In genomic region chr2:88580088-88580487, GRCh38 we compare ENCODE assay signal across 23 cellular contexts. TPM values are rescaled to one million over a fixed set of nuclear protein-coding genes. Genes with fewer than 3 reads are reported as not detected.
DNase-seq lines count a peak whose midpoint lies in the region; ATAC-seq and TF ChIP-seq lines count a peak whose summit lies in the region.
"Had no signal": no experiment of that assay in that cellular context is flagged by ENCODE, and none has a peak within 500 bp of the region (broad histone marks: within the 10 kb centered on the region; RNA-seq: fewer than 3 reads in every experiment).

No MANE protein-coding gene starts in this region.

- H3K27me3 ChIP-seq in aorta (ENCODE audit: control insufficient read depth in 1 of 2, insufficient read depth in 2 of 2, low read length in 1 of 2), result no peaks in the 10 kb centered on the region
- H3K27me3 ChIP-seq: BE2C, MG63 had no signal

- TF ChIP-seq CTCF in nephron progenitor cell (IDR thresholded peaks at IDR 0.05) (no peak), lower leg skin (IDR thresholded peaks at IDR 0.05) (no peak)

- no peaks in the 10 kb centered on the region for H3K27me3 Mint-ChIP-seq in nephron progenitor cell (ENCODE audit: low read depth, poor library complexity)

- H3K4me3 ChIP-seq in lower leg skin (ENCODE audit: low read depth, poor library complexity, severe bottlenecking), result no peak overlapping the region
- no peak overlapping the region for H3K4me3 ChIP-seq in aorta (ENCODE audit: low read length in 2 of 2)
- H3K4me3 ChIP-seq: GM23338, MG63, SK-N-MC had no signal

- H3K36me3 Mint-ChIP-seq in nephron progenitor cell (ENCODE audit: low read depth), result peaks cover 48% of the 10 kb centered on the region

- H3K4me1 Mint-ChIP-seq in nephron progenitor cell, result no peaks in the 10 kb centered on the region
- H3K4me1 Mint-ChIP-seq: CD14-positive monocyte, GM23338, H9 had no signal

- ATAC-seq in aorta (ENCODE audit: low FRiP score), result no peak
- ATAC-seq: GM23338 had no signal

- 89 to 90% methylated on average over 1 of the region's 1 CpG for WGBS in lower leg skin, 2 donors
- 80 to 91% methylated on average over 1 of the region's 1 CpG for WGBS in aorta, 2 donors

- TF ChIP-seq POLR2A in lower leg skin (IDR thresholded peaks at IDR 0.05), result no peak

- peaks cover 1 to 13% of the 10 kb centered on the region in 2 donors for H3K36me3 ChIP-seq in aorta (ENCODE audit: control insufficient read depth in 1 of 2, insufficient read depth in 2 of 2, low read length in 1 of 2)
- H3K36me3 ChIP-seq: BE2C had no signal

- no peaks in the 10 kb centered on the region for H3K9me3 ChIP-seq in aorta (ENCODE audit: control insufficient read depth, low read length)
- H3K9me3 ChIP-seq: BE2C, MG63 had no signal

- H3K27ac Mint-ChIP-seq in nephron progenitor cell, result peak overlapping the region; percentile 41
- H3K27ac Mint-ChIP-seq: GM23338, HFFc6 had no signal

- no peak overlapping the region for H3K4me3 Mint-ChIP-seq in nephron progenitor cell
- H3K4me3 Mint-ChIP-seq: CD14-positive monocyte, GM23338, H9, HFFc6 had no signal

- in situ Hi-C loops in G401 (cut with HindIII; ENCODE audit: low sequenced_read_pairs), result no loop called here

- H3K4me1 ChIP-seq in aorta (ENCODE audit: control insufficient read depth in 1 of 2, insufficient read depth in 2 of 2, low read length in 2 of 2), result no peaks in the 10 kb centered on the region
- H3K4me1 ChIP-seq: BE2C had no signal

- DNase-seq in NCI-H2171 treated with DMSO at 0.1 percent for 48 hours (lab: John Stamatoyannopoulos, UW) (peak; percentile 16), NCI-H2171 (lab: John Stamatoyannopoulos, UW) (no peak), G401 (ENCODE audit: low spot score) (peak; percentile 30), cerebellar cortex (ENCODE audit: low spot score) (peak; percentile 13), nephron progenitor cell (no peak), lower leg skin (ENCODE audit: low spot score in 2 of 2) (no peak), aorta (no peak)
- DNase-seq: BE2C, Calu3, H9, HFFc6, IMR-90, KG1, MG63, NCI-H1105 treated with DMSO at 0.1 percent for 48 hours, NCI-H2029, NCI-H2227 treated with DMSO at 0.1 percent for 48 hours, NCI-H526 treated with DMSO at 0.1 percent for 48 hours, SIG-M5 had no signal

- no peak overlapping the region for H3K27ac ChIP-seq in aorta (ENCODE audit: low read depth in 1 of 2, low read length in 2 of 2)
- H3K27ac ChIP-seq: 22Rv1, SK-N-MC had no signal

- intact Hi-C loops in lower leg skin (cut with DNase I; ENCODE audit: low total_unique reads) (no loop called here), aorta (cut with DNase I) (no loop called here)

- no peaks in the 10 kb centered on the region for H3K9me3 Mint-ChIP-seq in nephron progenitor cell
- H3K9me3 Mint-ChIP-seq: CD14-positive monocyte, GM23338, H9, HFFc6 had no signal

RNA-seq across cellular contexts. Expression of gene EIF2AK3, which starts 47.2 kb away (rescaled TPM):
- 9.8 and 13.5 TPM in 2 replicates for total RNA-seq in G401 (2014; rRNA removed; shearing (Covaris generic))
- 10 to 100 TPM; 16.4 to 29.9 (median 18.6) TPM for total RNA-seq in lower leg skin
- total RNA-seq in aorta, result 10 to 100 TPM; 24.8 to 25.3 TPM
- 10 to 100 TPM in 1 of 2 donors, 1 to 10 TPM in 1; 4.0 to 10.6 TPM for polyA plus RNA-seq in aorta

Comparison
In these comparisons a context has a peak if more than half of its experiments do, and no peak if none do; other contexts are left out.
1. DNase-seq: peak in NCI-H2171 treated with DMSO at 0.1 percent for 48 hours (single experiment), G401 (single experiment) and cerebellar cortex (single experiment); none in NCI-H2171 (single experiment), nephron progenitor cell (single experiment), lower leg skin (0 of 2) and aorta (0 of 2).